In genomic region chr5:87267574-87268125, GRCh38 we compare ENCODE assay signal across 8 cellular contexts. TPM values are rescaled to one million over a fixed set of nuclear protein-coding genes. Genes with fewer than 3 reads are reported as not detected.
DNase-seq lines count a peak whose midpoint lies in the region; ATAC-seq and TF ChIP-seq lines count a peak whose summit lies in the region.

Gene RASA1, plus strand, starts transcription at chr5:87267883. Its CDS starts 569 bp downstream, at chr5:87268452.

- peak within 1 kb of the TSS; percentile 90 for H4K91ac ChIP-seq in IMR-90 (ENCODE audit: insufficient read depth, low read depth, low read length)

- H3K79me2 ChIP-seq in OCI-LY7 (ENCODE audit: insufficient read depth, low read depth, low read length) = peaks cover 32% of the 10 kb centered on the region

- CTCF ChIA-PET in IMR-90 (lab: Yijun Ruan, JAX) (interaction anchor here (3.8 kb wide), 1 partner anchor 197 kb away, joined by 15 read pairs; no protein-coding TSS in a partner anchor), OCI-LY7 (lab: Charles Lee; ENCODE audit: unreplicated experiment) (interaction anchor here (1.1 kb wide), 1 partner anchor 133 kb away, joined by 3 read pairs; no protein-coding TSS in a partner anchor)

- H3K9ac ChIP-seq in IMR-90 (ENCODE audit: low read depth, low read length) = peak within 1 kb of the TSS; percentile 99

- peak within 1 kb of the TSS; percentile 97 for H3K14ac ChIP-seq in IMR-90 (replicated peaks; ENCODE audit: low read depth, low read length)

- peak within 1 kb of the TSS; percentile 91 for H2AK5ac ChIP-seq in IMR-90 (ENCODE audit: low read depth, low read length)

- TF ChIP-seq CTCF in IMR-90 (conservative IDR thresholded peaks at IDR 0.05; ENCODE audit: low read depth, low read length) = no peak
- no peak for TF ChIP-seq CTCF in OCI-LY7 (conservative IDR thresholded peaks at IDR 0.05; ENCODE audit: low read length)

- in situ Hi-C loops in IMR-90 (cut with MboI; ENCODE audit: low sequenced_read_pairs) = no loop called here

- H4K5ac ChIP-seq in IMR-90 (ENCODE audit: low read depth, low read length) = peak within 1 kb of the TSS; percentile 92

- peak within 1 kb of the TSS; percentile 95 for H2AK9ac ChIP-seq in IMR-90 (replicated peaks; ENCODE audit: low read depth, low read length, poor library complexity)

- peak within 1 kb of the TSS; percentile 99 for H3K23ac ChIP-seq in IMR-90 (ENCODE audit: low read depth, low read length)

- peak within 1 kb of the TSS; percentile 95 for H2BK5ac ChIP-seq in IMR-90 (ENCODE audit: low read depth, low read length, poor library complexity, severe bottlenecking)

- peak within 1 kb of the TSS; percentile 37 for H2BK20ac ChIP-seq in IMR-90 (ENCODE audit: low read depth, low read length)

- peak within 1 kb of the TSS; percentile 98 for H3K4ac ChIP-seq in IMR-90 (ENCODE audit: low read depth, low read length)

- no peaks in the 10 kb centered on the region for H3K27me3 ChIP-seq in IMR-90 (ENCODE audit: control insufficient read depth, insufficient read depth, low read length)

- peaks cover 4% of the 10 kb centered on the region; the same call in 1 of the 2 replicates for H4K20me1 ChIP-seq in IMR-90 (ENCODE audit: insufficient read depth, low read length)
- peaks cover 7% of the 10 kb centered on the region; the same call in 1 of the 2 replicates for H4K20me1 ChIP-seq in OCI-LY7 (ENCODE audit: insufficient read depth, low read length)

- POLR2A ChIA-PET in IMR-90 (lab: Charles Lee; ENCODE audit: unreplicated experiment) (interaction anchor here (0.6 to 0.7 kb wide), 7 partner anchors 34 to 133 kb away, joined by 3 to 8 read pairs (median 3); no protein-coding TSS in a partner anchor), OCI-LY7 (lab: Charles Lee) (interaction anchor here (0.6 to 2.0 kb wide), 14 partner anchors 8 to 959 kb away, joined by 3 to 9 read pairs (median 4); partner anchors contain the start of gene CCNH)

- H3K36me3 ChIP-seq in IMR-90 (ENCODE audit: control insufficient read depth, insufficient read depth, low read length) (no peaks in the 10 kb centered on the region; the same call in 1 of the 2 replicates), OCI-LY7 (ENCODE audit: insufficient read depth, low read length) (0 out of 2 replicates have a peak, but pooled peaks cover 4% of the 10 kb centered on the region)

- 0% methylated on average over 8 of the region's 46 CpGs; no CpG with 5 or more reads in 1 of the 2 experiments for WGBS in IMR-90 (ENCODE audit: extremely low coverage in 2 of 2, insufficient read length in 1 of 2), 2 experiments

- intact Hi-C loops in IMR-90 (cut with micrococcal nuclease) (loop anchor here (1.0 to 5.0 kb wide), 4 partner anchors 115 to 197 kb away; no protein-coding TSS in a partner anchor), OCI-LY7 (cut with micrococcal nuclease; ENCODE audit: unreplicated experiment) (loop anchor here (2.0 to 5.0 kb wide), 2 partner anchors 145 to 185 kb away; partner anchors contain the start of gene CCNH)

- no peaks in the 10 kb centered on the region for H3K9me3 ChIP-seq in IMR-90 (ENCODE audit: control insufficient read depth, insufficient read depth, low read length)
- no peaks in the 10 kb centered on the region for H3K9me3 ChIP-seq in OCI-LY7 (ENCODE audit: low read length)

- BruUV-seq in IMR-90 (replicated peaks; lab: Mats Ljungman, UMichigan) = no TSS peak
- BruUV-seq in OCI-LY7 (replicated peaks; lab: Mats Ljungman, UMichigan) = no TSS peak

- TF ChIP-seq POLR2A in IMR-90 (IDR thresholded peaks at IDR 0.05; ENCODE audit: low read depth, low read length) = peak; percentile 80

- no peak for TF ChIP-seq RAD21 in IMR-90 (IDR thresholded peaks at IDR 0.05; ENCODE audit: low read length)

- H4K8ac ChIP-seq in IMR-90 (ENCODE audit: low read depth in 2 of 2, low read length in 2 of 2) = peak within 1 kb of the TSS; percentile 85 to 92

- H3K79me1 ChIP-seq in IMR-90 (ENCODE audit: low read depth in 1 of 2, low read length in 2 of 2) = peaks cover 0 to 4% of the 10 kb centered on the region in 2 experiments; a peak in 1 of 4 replicates

- ATAC-seq in GM21529 (IDR thresholded peaks at IDR 0.05; ENCODE audit: unreplicated experiment) (peak; percentile 60), IMR-90 (ENCODE audit: low read depth) (peak; percentile 90)

- H3K9me1 ChIP-seq in IMR-90 (ENCODE audit: insufficient read depth, low read length) = no peaks in the 10 kb centered on the region

- peak; percentile 91 for DNase-seq in DMS114 treated with DMSO at 0.1 percent for 48 hours (lab: John Stamatoyannopoulos, UW; ENCODE audit: unreplicated experiment)
- peak; percentile 87 for DNase-seq in IMR-90
- DNase-seq in OCI-LY7 (ENCODE audit: low spot score) = peak; percentile 86
- peak; percentile 66 for DNase-seq in activated T-cell treated with anti-CD3 and anti-CD28 coated beads for 1 hour (ENCODE audit: low read depth)
- DNase-seq in epidermal melanocyte (ENCODE audit: insufficient read length, low spot score) = peak; percentile 78
- DNase-seq in middle frontal gyrus (ENCODE audit: extremely low spot score, low spot score) = peak; percentile 88
- peak; percentile 53 to 70 for DNase-seq in stimulated activated CD8-positive, alpha-beta memory T cell treated with anti-CD3 and anti-CD28 coated beads, Interleukin-2, amount 100 ng/mL, for 1 hour (ENCODE audit: low read depth in 2 of 2)

- H3K4me2 ChIP-seq in IMR-90 (ENCODE audit: low read depth, low read length) (peak within 1 kb of the TSS; percentile 91), OCI-LY7 (ENCODE audit: low read length) (peak within 1 kb of the TSS; percentile 81)

- H3K56ac ChIP-seq in IMR-90 (ENCODE audit: extremely low read depth, insufficient read depth, low read length) = peak within 1 kb of the TSS; percentile 98

- H3K18ac ChIP-seq in IMR-90 (ENCODE audit: low read depth, low read length) = peak within 1 kb of the TSS; percentile 92

- H3K4me1 ChIP-seq in IMR-90 (ENCODE audit: control insufficient read depth, insufficient read depth, low read length) = no peaks in the 10 kb centered on the region; the same call in 1 of the 2 replicates
- H3K4me1 ChIP-seq in OCI-LY7 (ENCODE audit: insufficient read depth, low read length, poor library complexity, severe bottlenecking) = peaks cover 16% of the 10 kb centered on the region

- no peaks in the 10 kb centered on the region for H3K9me2 ChIP-seq in OCI-LY7 (ENCODE audit: insufficient read depth, low read length)

- H2BK120ac ChIP-seq in IMR-90 (ENCODE audit: low read depth, low read length) = peak within 1 kb of the TSS; percentile 80

- H3K27ac ChIP-seq in IMR-90 (ENCODE audit: insufficient read depth, low read length) = peak within 1 kb of the TSS; percentile 98
- H3K27ac ChIP-seq in OCI-LY7 (ENCODE audit: low read depth, low read length, poor library complexity, severe bottlenecking) = peak within 1 kb of the TSS; percentile 74

- peak within 1 kb of the TSS; percentile 85; the same call in 2 of the 3 replicates for H2BK15ac ChIP-seq in IMR-90 (ENCODE audit: low read depth, low read length)

- H3K4me3 ChIP-seq in IMR-90 (ENCODE audit: insufficient read depth, low read depth, low read length) = peak within 1 kb of the TSS; percentile 90
- H3K4me3 ChIP-seq in OCI-LY7 (ENCODE audit: low read depth, low read length, poor library complexity, severe bottlenecking) = peak within 1 kb of the TSS; percentile 84

- dilution Hi-C loops in IMR-90 (cut with HindIII; ENCODE audit: low sequenced_read_pairs, unreplicated experiment) = no loop called here

- peak within 1 kb of the TSS; percentile 95 for H2AFZ ChIP-seq in IMR-90 (replicated peaks; ENCODE audit: low read length, poor library complexity)
- H2AFZ ChIP-seq in OCI-LY7 (ENCODE audit: low read length) = peak within 1 kb of the TSS; percentile 98

TF ChIP-seq in IMR-90, 13 proteins besides CTCF, POLR2A, EP300 and RAD21:
- TF ChIP-seq NFE2L2 (IDR thresholded peaks at IDR 0.05; ENCODE audit: low read depth, low read length) (no peak), ELK1 (IDR thresholded peaks at IDR 0.05; ENCODE audit: borderline replicate concordance, low read depth, low read length) (no peak), MAZ (IDR thresholded peaks at IDR 0.05; ENCODE audit: borderline replicate concordance, low read depth, low read length) (peak; percentile 85; the same call in 1 of the 2 replicates), BHLHE40 (IDR thresholded peaks at IDR 0.05; ENCODE audit: low read depth, low read length) (no peak), RFX5 (IDR thresholded peaks at IDR 0.05; ENCODE audit: low read depth, low read length) (no peak), MXI1 (IDR thresholded peaks at IDR 0.05; ENCODE audit: borderline replicate concordance, low read depth, low read length) (peak; percentile 73), SMC3 (IDR thresholded peaks at IDR 0.05; ENCODE audit: low read depth, low read length) (no peak), CHD1 (IDR thresholded peaks at IDR 0.05; ENCODE audit: low read depth, low read length) (no peak), CEBPB (IDR thresholded peaks at IDR 0.05; ENCODE audit: low read depth, low read length) (no peak), FOS (IDR thresholded peaks at IDR 0.05; ENCODE audit: low read depth, low read length) (no peak), MAFK (IDR thresholded peaks at IDR 0.05; ENCODE audit: low read depth, low read length) (no peak), RCOR1 (IDR thresholded peaks at IDR 0.05; ENCODE audit: insufficient replicate concordance, low read length) (no peak)
- TF ChIP-seq, protein P1, sequence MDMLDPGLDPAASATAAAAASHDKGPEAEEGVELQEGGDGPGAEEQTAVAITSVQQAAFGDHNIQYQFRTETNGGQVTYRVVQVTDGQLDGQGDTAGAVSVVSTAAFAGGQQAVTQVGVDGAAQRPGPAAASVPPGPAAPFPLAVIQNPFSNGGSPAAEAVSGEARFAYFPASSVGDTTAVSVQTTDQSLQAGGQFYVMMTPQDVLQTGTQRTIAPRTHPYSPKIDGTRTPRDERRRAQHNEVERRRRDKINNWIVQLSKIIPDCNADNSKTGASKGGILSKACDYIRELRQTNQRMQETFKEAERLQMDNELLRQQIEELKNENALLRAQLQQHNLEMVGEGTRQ (IDR thresholded peaks at IDR 0.05; ENCODE audit: low read depth, low read length) = no peak

RNA-seq across cellular contexts. Expression of gene RASA1, which starts in this region (rescaled TPM):
- total RNA-seq in IMR-90 (2012; rRNA removed) (45.7 and 55.8 TPM in 2 replicates), OCI-LY7 (2022) (27.3 and 31.2 TPM in 2 replicates)
- 31.4 and 37.6 TPM in 2 replicates for polyA plus RNA-seq in IMR-90 (2012; rRNA removed)
- polyA plus RNA-seq in IMR-90 (2012; cell fraction: cytosol; rRNA removed) = 8.9 and 11.4 TPM in 2 replicates
- polyA plus RNA-seq in IMR-90 (2012; cell fraction: nucleus; rRNA removed; ENCODE audit: low replicate concordance) = 12.7 and 78.0 TPM in 2 replicates
- total RNA-seq in OCI-LY7 (2014; rRNA removed; shearing (Covaris generic)) = 17.1 and 18.1 TPM in 2 replicates

Comparison
In these comparisons a context has a peak if more than half of its experiments do, and no peak if none do; other contexts are left out.
1. Peak in every context shown above with its lines: DNase-seq, ATAC-seq, H3K4me3 ChIP-seq and H3K27ac ChIP-seq.